ENCODE assay signal across 9 cellular contexts in the genomic region with DNA sequence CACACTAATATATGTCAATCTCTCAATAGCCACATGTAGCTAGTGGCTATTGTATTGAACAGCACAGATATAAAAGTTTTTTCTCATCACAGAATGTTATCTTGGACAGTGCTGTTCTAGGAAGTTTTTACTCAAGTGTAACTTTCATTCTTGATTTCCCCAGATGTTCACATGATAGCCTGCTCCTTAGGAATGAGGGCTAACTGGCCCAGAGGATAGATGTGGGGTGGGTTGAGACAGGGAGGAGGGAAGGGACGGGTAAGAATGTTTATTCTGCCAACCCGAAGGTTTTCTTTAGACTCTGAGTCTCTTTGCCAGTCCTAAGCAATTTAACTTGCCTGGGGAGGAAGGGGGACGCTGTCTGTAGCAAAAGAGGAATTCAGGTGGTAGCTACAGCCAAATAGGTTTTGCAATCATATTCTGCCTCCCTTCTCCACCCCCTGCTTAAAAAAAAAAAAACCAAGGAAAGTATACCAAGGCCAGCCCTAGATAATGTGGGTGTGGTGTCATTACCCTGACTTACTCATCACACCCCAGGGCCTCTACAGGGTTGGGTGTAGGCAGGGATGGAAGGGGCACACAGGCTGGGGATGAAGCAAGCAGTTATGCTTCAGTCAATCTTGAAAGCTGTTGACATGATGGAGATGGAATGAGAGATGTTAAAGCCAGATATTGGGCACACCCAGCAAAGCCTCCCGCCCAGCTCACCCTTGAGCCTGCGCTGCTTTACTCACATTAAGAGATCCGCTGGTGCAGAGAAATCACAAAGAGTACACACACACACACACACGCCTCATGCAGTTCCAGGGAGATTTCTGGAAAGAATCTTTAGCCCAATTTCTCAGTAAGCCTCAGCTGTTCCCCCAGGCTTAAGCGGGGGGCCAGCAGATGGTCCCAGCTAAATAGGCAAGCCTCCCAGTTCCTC. TPM values are rescaled to one million over a fixed set of nuclear protein-coding genes. Genes with fewer than 3 reads are reported as not detected.
A peak's percentile ranks its signal among the peaks of the same experiment; 100 is the strongest.
DNase-seq lines count a peak whose midpoint lies in the region; ATAC-seq and TF ChIP-seq lines count a peak whose summit lies in the region.
"Had no signal": no experiment of that assay in that cellular context is flagged by ENCODE, and none has a peak within 500 bp of the region (broad histone marks: within the 10 kb centered on the region; RNA-seq: fewer than 3 reads in every experiment).

No MANE protein-coding gene starts in this region.

- H3K27ac ChIP-seq in WERI-Rb-1 (peak overlapping the region; percentile 65), upper lobe of left lung (peak overlapping the region; percentile 34 to 73 (median 60))
- H3K27ac ChIP-seq: C4-2B had no signal

- H3K4me1 ChIP-seq in upper lobe of left lung: peaks cover 56 to 64% (median 60%) of the 10 kb centered on the region in 4 donors

- no peaks in the 10 kb centered on the region for H3K27me3 ChIP-seq in WERI-Rb-1 (ENCODE audit: insufficient read depth, low read depth, severe bottlenecking)
- H3K27me3 ChIP-seq in upper lobe of left lung: no peaks in the 10 kb centered on the region

- no peak overlapping the region for H3K27ac Mint-ChIP-seq in T-helper 2 cell treated with Interferon-gamma antibody and Interleukin-4, amounts not matched to agents 5 μg/mL and 100 μg/mL, for 36 hours

- peak; percentile 10 for DNase-seq in T-helper 2 cell treated with Interferon-gamma antibody and Interleukin-4, amounts not matched to agents 5 μg/mL and 100 μg/mL, for 36 hours (ENCODE audit: low spot score)
- DNase-seq in T-helper 2 cell: no peak
- DNase-seq in WERI-Rb-1: peak; percentile 74
- peak; percentile 90 for DNase-seq in iris pigment epithelial cell (ENCODE audit: low read depth)
- peak in 1 of 2 donors; percentile 49 for DNase-seq in upper lobe of left lung
- no peak for DNase-seq in NCI-H1105 (lab: John Stamatoyannopoulos, UW)

- H3K9me3 ChIP-seq in WERI-Rb-1 (ENCODE audit: severe bottlenecking) (no peaks in the 10 kb centered on the region), upper lobe of left lung (no peaks in the 10 kb centered on the region)

- peak in 2 of 4 donors; percentile 31 to 37 for TF ChIP-seq EP300 in upper lobe of left lung (IDR thresholded peaks at IDR 0.05)

- no peaks in the 10 kb centered on the region for H3K36me3 ChIP-seq in WERI-Rb-1
- H3K36me3 ChIP-seq in upper lobe of left lung: peaks cover 0 to 16% (median 2%) of the 10 kb centered on the region in 4 donors

- H3K4me3 ChIP-seq in WERI-Rb-1 (ENCODE audit: low read depth, low read length) (no peak overlapping the region), upper lobe of left lung (no peak overlapping the region)

- peaks cover 13% of the 10 kb centered on the region for H3K27me3 Mint-ChIP-seq in T-helper 2 cell treated with Interferon-gamma antibody and Interleukin-4, amounts not matched to agents 5 μg/mL and 100 μg/mL, for 36 hours (ENCODE audit: low read depth)

- H3K36me3 Mint-ChIP-seq in T-helper 2 cell treated with Interferon-gamma antibody and Interleukin-4, amounts not matched to agents 5 μg/mL and 100 μg/mL, for 36 hours (ENCODE audit: low read depth): no peaks in the 10 kb centered on the region

- peaks cover 17% of the 10 kb centered on the region for H3K4me1 Mint-ChIP-seq in T-helper 2 cell treated with Interferon-gamma antibody and Interleukin-4, amounts not matched to agents 5 μg/mL and 100 μg/mL, for 36 hours (ENCODE audit: low read depth)

- ATAC-seq in upper lobe of left lung (ENCODE audit: low FRiP score in 2 of 2): peak; percentile 86 to 93
- ATAC-seq in HG03025 (IDR thresholded peaks at IDR 0.05; ENCODE audit: low FRiP score, unreplicated experiment): no peak
- no peak for ATAC-seq in GM21619 (IDR thresholded peaks at IDR 0.05; ENCODE audit: unreplicated experiment)

- H3K4me3 Mint-ChIP-seq in T-helper 2 cell treated with Interferon-gamma antibody and Interleukin-4, amounts not matched to agents 5 μg/mL and 100 μg/mL, for 36 hours: no peak overlapping the region

- TF ChIP-seq CTCF in WERI-Rb-1 (IDR thresholded peaks at IDR 0.05; ENCODE audit: low read depth, low read length): no peak
- TF ChIP-seq CTCF in upper lobe of left lung (IDR thresholded peaks at IDR 0.05): no peak

- H3K9me3 Mint-ChIP-seq in T-helper 2 cell treated with Interferon-gamma antibody and Interleukin-4, amounts not matched to agents 5 μg/mL and 100 μg/mL, for 36 hours: no peaks in the 10 kb centered on the region

- TF ChIP-seq POLR2A in upper lobe of left lung (IDR thresholded peaks at IDR 0.05): no peak

- WGBS in upper lobe of left lung, 2 donors: 56 to 63% methylated on average over 7 to 8 of the region's 8 CpGs

RNA-seq across cellular contexts. Expression of a gene that starts 59.9 kb away (rescaled TPM):
- 100 to 1,000 TPM in 3 of 6 donors, 10 to 100 TPM in 3; 77.5 to 150 (median 101) TPM for total RNA-seq in upper lobe of left lung

Comparison
In these comparisons a context has a peak if more than half of its experiments do, and no peak if none do; other contexts are left out.
1. DNase-seq: peak in T-helper 2 cell treated with Interferon-gamma antibody and Interleukin-4, amounts not matched to agents 5 μg/mL and 100 μg/mL, for 36 hours (single experiment), WERI-Rb-1 (single experiment) and iris pigment epithelial cell (single experiment); none in T-helper 2 cell (0 of 5) and NCI-H1105 (single experiment).
2. ATAC-seq: peak in upper lobe of left lung (2 of 2); none in HG03025 (single experiment) and GM21619 (single experiment).